ENCODE assay signal across 26 cellular contexts in genomic region chr16:12193688-12194087, GRCh38.
"Had no signal": no experiment of that assay in that cellular context is flagged by ENCODE, and none has a peak within 500 bp of the region (broad histone marks: within the 10 kb centered on the region; RNA-seq: fewer than 3 reads in every experiment).

No MANE protein-coding gene starts in this region.

- H2AFZ ChIP-seq: parathyroid adenoma had no signal

- H3K9me3 ChIP-seq: esophagus muscularis mucosa, heart left ventricle, psoas muscle, stomach, thyroid gland, upper lobe of right lung had no signal

- H3K4me3 ChIP-seq: esophagus muscularis mucosa, heart left ventricle, psoas muscle, smooth muscle cell, stomach, thyroid gland, upper lobe of right lung had no signal

- H3K27ac ChIP-seq: esophagus muscularis mucosa, foreskin keratinocyte, heart left ventricle, parathyroid adenoma, psoas muscle, stomach, thyroid gland, upper lobe of right lung had no signal

- H3K9ac ChIP-seq: parathyroid adenoma had no signal

- ATAC-seq: foreskin keratinocyte; heart left ventricle; naive thymus-derived CD8-positive, alpha-beta T cell; psoas muscle; stimulated activated memory B cell treated with anti-CD40 and anti-IgM and Interleukin-4, amounts not matched to agents 10 μg/mL and 1 μg/mL and 100 μg/mL, for 72 hours; upper lobe of right lung had no signal

- H3K27me3 ChIP-seq: esophagus muscularis mucosa, foreskin keratinocyte, heart left ventricle, stomach, thyroid gland, upper lobe of right lung had no signal

- H3K36me3 ChIP-seq: esophagus muscularis mucosa, heart left ventricle, stomach, thyroid gland, upper lobe of right lung had no signal

- DNase-seq: activated CD4-positive, alpha-beta memory T cell treated with anti-CD3 and anti-CD28 coated beads for 36 hours; activated CD4-positive, alpha-beta T cell treated with anti-CD3 and anti-CD28 coated beads for 48 hours; activated CD8-positive, alpha-beta memory T cell treated with anti-CD3 and anti-CD28 coated beads, Interleukin-2, amount 50 U/mL, for 4 hours; activated gamma-delta T cell; activated naive CD4-positive, alpha-beta T cell treated with anti-CD3 and anti-CD28 coated beads, Interleukin-2, amount 10 ng/mL, durations not matched to agents 7 days and 5 days; activated naive CD8-positive, alpha-beta T cell treated with anti-CD3 and anti-CD28 coated beads, Interleukin-2, amount 10 ng/mL, durations not matched to agents 7 days and 5 days; activated T-cell treated with anti-CD3 and anti-CD28 coated beads, Interleukin-2, amount 50 U/mL, for 1 hour; central memory CD4-positive, alpha-beta T cell; heart left ventricle; hypothalamus; immature natural killer cell; midbrain; naive thymus-derived CD8-positive, alpha-beta T cell; occipital lobe; psoas muscle; stimulated activated CD4-positive, alpha-beta T cell treated with anti-CD3 and anti-CD28 coated beads, Interleukin-1b, Interleukin-23, amount 100 ng/mL, for 48 hours; stimulated activated CD4-positive, alpha-beta T cell treated with anti-CD3 and anti-CD28 coated beads, Interleukin-4, amount 100 ng/mL, for 4 hours; stimulated activated CD8-positive, alpha-beta memory T cell treated with anti-CD3 and anti-CD28 coated beads, Interleukin-4, amount 100 ng/mL, for 48 hours; stomach; thyroid gland; upper lobe of right lung had no signal

- H3K4me1 ChIP-seq: parathyroid adenoma had no signal

- H3K4me2 ChIP-seq: smooth muscle cell had no signal
